Comparison of ENCODE assay signal across 25 cellular contexts in the genomic region with DNA sequence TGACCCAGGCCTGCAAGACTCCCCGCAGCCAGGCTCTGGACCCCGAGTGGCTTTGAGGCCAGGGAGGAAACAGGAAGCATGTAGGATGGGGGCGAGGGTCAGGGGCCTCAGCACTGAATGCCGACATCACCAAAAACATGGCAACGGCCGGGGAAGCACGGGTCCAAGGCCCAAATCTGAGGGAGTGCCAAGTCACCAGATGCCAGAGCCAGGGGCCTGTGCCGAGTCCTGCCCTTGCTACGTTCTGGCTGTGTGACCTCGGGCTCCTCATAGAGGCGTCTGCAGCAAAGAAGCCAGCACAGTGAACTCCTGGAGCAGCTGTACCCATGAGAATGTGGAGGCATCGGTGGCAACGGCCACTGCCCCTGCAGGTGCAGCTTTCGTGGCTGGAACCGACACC.
"Had no signal": no experiment of that assay in that cellular context is flagged by ENCODE, and none has a peak within 500 bp of the region (broad histone marks: within the 10 kb centered on the region; RNA-seq: fewer than 3 reads in every experiment).

No MANE protein-coding gene starts in this region.

- H2AFZ ChIP-seq: PC-9 had no signal

- H3K27ac ChIP-seq: KMS-11, PC-9, RWPE1, SJSA1 had no signal

- H3K27me3 ChIP-seq: SJSA1 had no signal

- H3K9me3 ChIP-seq: SK-N-SH had no signal

- DNase-seq: Karpas-422, KBM-7, MM.1S, MV-4-11, NCI-H1417 treated with DMSO at 0.1 percent for 48 hours, NCI-H1436 treated with DMSO at 0.1 percent for 48 hours, NCI-H1694 treated with DMSO at 0.1 percent for 48 hours, NCI-H187 treated with DMSO at 0.1 percent for 48 hours, NCI-H2029, NCI-H2081, NCI-H2227 treated with DMSO at 0.1 percent for 48 hours, NCI-H345, NCI-H446, NCI-H510A treated with DMSO at 0.1 percent for 48 hours, NCI-H524 treated with DMSO at 0.1 percent for 48 hours, NCI-H526 treated with DMSO at 0.1 percent for 48 hours, NCI-H774, PC-9, Right ventricle myocardium superior, SHP77 treated with DMSO at 0.1 percent for 48 hours, SK-N-SH, SW 1271 had no signal

- H3K9ac ChIP-seq: KMS-11, SK-N-SH had no signal

- H3K4me1 ChIP-seq: SJSA1 had no signal

- H3K4me3 ChIP-seq: PC-9, SJSA1 had no signal

- H3K4me2 ChIP-seq: KMS-11, PC-9, SK-N-SH had no signal
